22 cellular contexts compared by ENCODE assay signal in the genomic region with DNA sequence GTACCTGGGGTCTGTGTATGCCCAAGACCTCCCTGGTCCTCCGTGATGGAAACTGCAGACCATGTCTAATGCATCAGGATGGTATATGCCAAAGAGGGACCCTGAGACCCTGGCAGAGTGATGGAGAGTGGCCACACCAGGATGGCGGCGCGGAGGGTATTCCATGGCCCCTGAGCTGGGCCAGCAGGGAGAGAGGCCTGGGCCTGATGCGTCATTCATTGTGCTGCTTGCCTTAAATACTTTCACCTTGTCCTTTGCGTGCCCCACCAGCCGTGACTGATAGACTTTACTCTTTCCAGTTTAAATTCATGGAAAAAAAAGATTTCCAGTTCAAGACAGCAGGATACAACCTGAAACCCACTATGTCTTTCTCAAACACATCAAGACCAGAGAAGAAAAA. TPM values are rescaled to one million over a fixed set of nuclear protein-coding genes. Genes with fewer than 3 reads are reported as not detected.
DNase-seq lines count a peak whose midpoint lies in the region; ATAC-seq and TF ChIP-seq lines count a peak whose summit lies in the region.
"Had no signal": no experiment of that assay in that cellular context is flagged by ENCODE, and none has a peak within 500 bp of the region (broad histone marks: within the 10 kb centered on the region; RNA-seq: fewer than 3 reads in every experiment).

No MANE protein-coding gene starts in this region.

- H3K27me3 Mint-ChIP-seq in immature natural killer cell (ENCODE audit: low read depth in 3 of 3) = peaks cover 2 to 5% (median 5%) of the 10 kb centered on the region in 3 donors

- H3K4me1 Mint-ChIP-seq in immature natural killer cell = peaks cover 26 to 44% of the 10 kb centered on the region in 2 donors

- no peak overlapping the region for H3K4ac ChIP-seq in IMR-90 (ENCODE audit: low read depth, low read length)

- no peak overlapping the region for H4K91ac ChIP-seq in IMR-90 (ENCODE audit: insufficient read depth, low read depth, low read length)

- peak overlapping the region; percentile 28 for H2AK9ac ChIP-seq in IMR-90 (replicated peaks; ENCODE audit: low read depth, low read length, poor library complexity)

- H3K36me3 ChIP-seq in BLaER1 (no peaks in the 10 kb centered on the region), IMR-90 (ENCODE audit: control insufficient read depth, insufficient read depth, low read length) (no peaks in the 10 kb centered on the region), OCI-LY7 (ENCODE audit: insufficient read depth, low read length) (no peaks in the 10 kb centered on the region)

- no peaks in the 10 kb centered on the region for H3K79me1 ChIP-seq in IMR-90 (ENCODE audit: low read depth in 1 of 2, low read length in 2 of 2)

- H3K27ac ChIP-seq in BLaER1 (no peak overlapping the region), IMR-90 (ENCODE audit: insufficient read depth, low read length) (no peak overlapping the region), OCI-LY7 (ENCODE audit: low read depth, low read length, poor library complexity, severe bottlenecking) (peak overlapping the region; percentile 67)
- H3K27ac ChIP-seq: PC-9 had no signal

- H2AFZ ChIP-seq in IMR-90 (replicated peaks; ENCODE audit: low read length, poor library complexity) (no peak overlapping the region), OCI-LY7 (ENCODE audit: low read length) (peak overlapping the region; percentile 86)
- H2AFZ ChIP-seq: PC-9 had no signal

- in situ Hi-C loops in IMR-90 (cut with MboI; ENCODE audit: low sequenced_read_pairs) = no loop called here

- dilution Hi-C loops in IMR-90 (cut with HindIII; ENCODE audit: low sequenced_read_pairs, unreplicated experiment) = no loop called here

- no peak for TF ChIP-seq POLR2A in IMR-90 (IDR thresholded peaks at IDR 0.05; ENCODE audit: low read depth, low read length)

- no peak overlapping the region for H3K56ac ChIP-seq in IMR-90 (ENCODE audit: extremely low read depth, insufficient read depth, low read length)

- H3K27me3 ChIP-seq in BLaER1 = peaks cover 7% of the 10 kb centered on the region; the same call in 1 of the 2 replicates
- peaks cover 23% of the 10 kb centered on the region for H3K27me3 ChIP-seq in IMR-90 (ENCODE audit: control insufficient read depth, insufficient read depth, low read length)

- H3K4me2 ChIP-seq in BLaER1 (peak overlapping the region; percentile 53; the same call in 1 of the 2 replicates), IMR-90 (ENCODE audit: low read depth, low read length) (no peak overlapping the region), OCI-LY7 (ENCODE audit: low read length) (peak overlapping the region; percentile 82)
- H3K4me2 ChIP-seq: PC-9, SK-N-SH had no signal

- H3K9me3 Mint-ChIP-seq in immature natural killer cell = no peaks in the 10 kb centered on the region
- H3K9me3 Mint-ChIP-seq: CD4-positive, CD25-positive, alpha-beta regulatory T cell had no signal

- H3K4me3 ChIP-seq in BLaER1 = no peak overlapping the region
- H3K4me3 ChIP-seq in IMR-90 (ENCODE audit: insufficient read depth, low read depth, low read length) = no peak overlapping the region
- H3K4me3 ChIP-seq in OCI-LY7 (ENCODE audit: low read depth, low read length, poor library complexity, severe bottlenecking) = peak overlapping the region; percentile 53
- H3K4me3 ChIP-seq: PC-9 had no signal

- H3K23ac ChIP-seq in IMR-90 (ENCODE audit: low read depth, low read length) = no peak overlapping the region

- H3K4me1 ChIP-seq in BLaER1 = peaks cover 26% of the 10 kb centered on the region
- no peaks in the 10 kb centered on the region for H3K4me1 ChIP-seq in IMR-90 (ENCODE audit: control insufficient read depth, insufficient read depth, low read length)
- peaks cover 30% of the 10 kb centered on the region for H3K4me1 ChIP-seq in OCI-LY7 (ENCODE audit: insufficient read depth, low read length, poor library complexity, severe bottlenecking)

- ATAC-seq in IMR-90 (ENCODE audit: low read depth) (no peak), Right ventricle myocardium superior (ENCODE audit: poor library complexity) (no peak), HG03159 (IDR thresholded peaks at IDR 0.05; ENCODE audit: unreplicated experiment) (no peak)

- H3K36me3 Mint-ChIP-seq in immature natural killer cell = no peaks in the 10 kb centered on the region
- H3K36me3 Mint-ChIP-seq: CD4-positive, CD25-positive, alpha-beta regulatory T cell had no signal

- H3K27ac Mint-ChIP-seq in immature natural killer cell = peak overlapping the region; percentile 20 to 91 (median 78)
- H3K27ac Mint-ChIP-seq: CD4-positive, CD25-positive, alpha-beta regulatory T cell had no signal

- no peak overlapping the region for H2BK5ac ChIP-seq in IMR-90 (ENCODE audit: low read depth, low read length, poor library complexity, severe bottlenecking)

- CTCF ChIA-PET in IMR-90 (lab: Yijun Ruan, JAX) (no interaction called here), OCI-LY7 (lab: Charles Lee; ENCODE audit: unreplicated experiment) (no interaction called here)

- H3K9me3 ChIP-seq in BLaER1 (peaks cover 28% of the 10 kb centered on the region), IMR-90 (ENCODE audit: control insufficient read depth, insufficient read depth, low read length) (peaks cover 6% of the 10 kb centered on the region), OCI-LY7 (ENCODE audit: low read length) (peaks cover 14% of the 10 kb centered on the region; the same call in 1 of the 2 replicates)
- H3K9me3 ChIP-seq: SK-N-SH had no signal

- no peak overlapping the region for H3K9ac ChIP-seq in BLaER1
- no peak overlapping the region for H3K9ac ChIP-seq in IMR-90 (ENCODE audit: low read depth, low read length)
- H3K9ac ChIP-seq: SK-N-SH had no signal

- H4K8ac ChIP-seq in IMR-90 (ENCODE audit: low read depth in 2 of 2, low read length in 2 of 2) = no peak overlapping the region

- TF ChIP-seq CTCF in IMR-90 (conservative IDR thresholded peaks at IDR 0.05; ENCODE audit: low read depth, low read length) (no peak), OCI-LY7 (conservative IDR thresholded peaks at IDR 0.05; ENCODE audit: low read length) (no peak), GM20000 (IDR thresholded peaks at IDR 0.05; ENCODE audit: extremely low read depth, missing control alignments) (no peak)

- TF ChIP-seq RAD21 in IMR-90 (IDR thresholded peaks at IDR 0.05; ENCODE audit: low read length) = no peak

- no peaks in the 10 kb centered on the region for H3K79me2 ChIP-seq in OCI-LY7 (ENCODE audit: insufficient read depth, low read depth, low read length)

- no peak overlapping the region for H2BK120ac ChIP-seq in IMR-90 (ENCODE audit: low read depth, low read length)

- H4K20me1 ChIP-seq in BLaER1 = no peaks in the 10 kb centered on the region
- H4K20me1 ChIP-seq in IMR-90 (ENCODE audit: insufficient read depth, low read length) = no peaks in the 10 kb centered on the region
- H4K20me1 ChIP-seq in OCI-LY7 (ENCODE audit: insufficient read depth, low read length) = no peaks in the 10 kb centered on the region

- no peak overlapping the region for H2BK15ac ChIP-seq in IMR-90 (ENCODE audit: low read depth, low read length)

- H3K18ac ChIP-seq in IMR-90 (ENCODE audit: low read depth, low read length) = no peak overlapping the region

- H2AK5ac ChIP-seq in IMR-90 (ENCODE audit: low read depth, low read length) = no peak overlapping the region

- no peaks in the 10 kb centered on the region for H3K9me1 ChIP-seq in IMR-90 (ENCODE audit: insufficient read depth, low read length)

- intact Hi-C loops in IMR-90 (cut with micrococcal nuclease) (no loop called here), OCI-LY7 (cut with micrococcal nuclease; ENCODE audit: unreplicated experiment) (no loop called here), Right ventricle myocardium superior (cut with DNase I) (no loop called here)

- no peak for DNase-seq in IMR-90
- no peak for DNase-seq in OCI-LY7 (ENCODE audit: low spot score)
- no peak for DNase-seq in immature natural killer cell
- no peak for DNase-seq in Right ventricle myocardium superior
- no peak for DNase-seq in GM20000 (ENCODE audit: low spot score)
- DNase-seq in CD1c-positive myeloid dendritic cell (ENCODE audit: extremely low spot score) = no peak
- DNase-seq: CD4-positive, CD25-positive, alpha-beta regulatory T cell; COR-L47; DMS79; NCI-H1105; NCI-H146; NCI-H2029; NCI-H2171; PC-9; RPMI8226; SIG-M5; SK-N-SH had no signal

- H2BK20ac ChIP-seq in IMR-90 (ENCODE audit: low read depth, low read length) = no peak overlapping the region

- H3K4me3 Mint-ChIP-seq in immature natural killer cell = peak overlapping the region; percentile 59 to 85 (median 78)
- H3K4me3 Mint-ChIP-seq: CD4-positive, CD25-positive, alpha-beta regulatory T cell had no signal

- no TSS peak for BruUV-seq in IMR-90 (replicated peaks; lab: Mats Ljungman, UMichigan)
- BruUV-seq in OCI-LY7 (replicated peaks; lab: Mats Ljungman, UMichigan) = no TSS peak

- POLR2A ChIA-PET in IMR-90 (lab: Charles Lee; ENCODE audit: unreplicated experiment) = no interaction called here
- POLR2A ChIA-PET in OCI-LY7 (lab: Charles Lee) = interaction anchor here (1.0 kb wide), 1 partner anchor 18 kb away, joined by 3 read pairs; no protein-coding TSS in a partner anchor

- H3K9me2 ChIP-seq in OCI-LY7 (ENCODE audit: insufficient read depth, low read length) = no peaks in the 10 kb centered on the region
- H3K9me2 ChIP-seq: SK-N-SH had no signal

- WGBS in IMR-90 (ENCODE audit: extremely low coverage in 2 of 2, insufficient read length in 1 of 2), 2 experiments = 84% methylated on average over 7 of the region's 7 CpGs; no CpG with 5 or more reads in 1 of the 2 experiments

- H4K5ac ChIP-seq in IMR-90 (ENCODE audit: low read depth, low read length) = no peak overlapping the region

- no peak overlapping the region for H3K14ac ChIP-seq in IMR-90 (replicated peaks; ENCODE audit: low read depth, low read length)

RNA-seq across cellular contexts. Expression of gene NDUFV1, which starts 5.6 kb away (rescaled TPM):
- total RNA-seq in IMR-90 (2012; rRNA removed) = 119 and 120 TPM in 2 replicates
- 133 and 148 TPM in 2 replicates for polyA plus RNA-seq in IMR-90 (2012; rRNA removed)
- 171 and 178 TPM in 2 replicates for polyA plus RNA-seq in IMR-90 (2012; cell fraction: cytosol; rRNA removed)
- 491 and 899 TPM in 2 replicates for polyA plus RNA-seq in IMR-90 (2012; cell fraction: nucleus; rRNA removed; ENCODE audit: low replicate concordance)
- total RNA-seq in OCI-LY7 (2014; rRNA removed; shearing (Covaris generic)) = 257 and 283 TPM in 2 replicates
- total RNA-seq in OCI-LY7 (2022) = 294 and 335 TPM in 2 replicates
- 100 to 1,000 TPM; 173 to 261 (median 195) TPM for polyA plus RNA-seq in immature natural killer cell
- 754 TPM for total RNA-seq in Right ventricle myocardium superior

RNA-seq across cellular contexts. Expression of gene GSTP1, which starts 17.5 kb away (rescaled TPM):
- 947 and 1,000 TPM in 2 replicates for total RNA-seq in IMR-90 (2012; rRNA removed)
- polyA plus RNA-seq in IMR-90 (2012; rRNA removed) = 1,539 and 1,653 TPM in 2 replicates
- polyA plus RNA-seq in IMR-90 (2012; cell fraction: cytosol; rRNA removed) = 997 and 1,624 TPM in 2 replicates
- polyA plus RNA-seq in IMR-90 (2012; cell fraction: nucleus; rRNA removed; ENCODE audit: low replicate concordance) = 354 and 763 TPM in 2 replicates
- total RNA-seq in OCI-LY7 (2014; rRNA removed; shearing (Covaris generic)) = 1,251 and 1,604 TPM in 2 replicates
- 1,017 and 1,139 TPM in 2 replicates for total RNA-seq in OCI-LY7 (2022)
- 1,000 to 10,000 TPM in 1 of 3 donors, 100 to 1,000 TPM in 2; 898 to 1,247 (median 930) TPM for polyA plus RNA-seq in immature natural killer cell
- total RNA-seq in Right ventricle myocardium superior = 361 TPM

RNA-seq across cellular contexts. Expression of gene NUDT8, which starts 28.6 kb away (rescaled TPM):
- 0.83 and 1.4 TPM in 2 replicates for total RNA-seq in IMR-90 (2012; rRNA removed)
- 2.5 and 3.2 TPM in 2 replicates for polyA plus RNA-seq in IMR-90 (2012; rRNA removed)
- 4.3 and 4.7 TPM in 2 replicates for polyA plus RNA-seq in IMR-90 (2012; cell fraction: cytosol; rRNA removed)
- 4.2 and 7.7 TPM in 2 replicates for polyA plus RNA-seq in IMR-90 (2012; cell fraction: nucleus; rRNA removed; ENCODE audit: low replicate concordance)
- 14.4 and 20.4 TPM in 2 replicates for total RNA-seq in OCI-LY7 (2014; rRNA removed; shearing (Covaris generic))
- 31.7 and 35.4 TPM in 2 replicates for total RNA-seq in OCI-LY7 (2022)
- polyA plus RNA-seq in immature natural killer cell = 10 to 100 TPM; 10.1 to 13.4 (median 12.3) TPM
- 110 TPM for total RNA-seq in Right ventricle myocardium superior

RNA-seq across cellular contexts. Expression of gene TBX10, which starts 38.5 kb away (rescaled TPM):
- total RNA-seq in IMR-90 (2012; rRNA removed) (not detected in 2 replicates), OCI-LY7 (2022) (5.3 and 5.7 TPM in 2 replicates), Right ventricle myocardium superior (0.51 TPM)
- polyA plus RNA-seq in IMR-90 (2012; rRNA removed) (not detected in 2 replicates), immature natural killer cell (not detected)
- not detected in 2 replicates for polyA plus RNA-seq in IMR-90 (2012; cell fraction: cytosol; rRNA removed)
- not detected in 2 replicates for polyA plus RNA-seq in IMR-90 (2012; cell fraction: nucleus; rRNA removed; ENCODE audit: low replicate concordance)
- 2.4 and 4.3 TPM in 2 replicates for total RNA-seq in OCI-LY7 (2014; rRNA removed; shearing (Covaris generic))
- total RNA-seq: A172; CD4-positive, CD25-positive, alpha-beta regulatory T cell; H4; PC-9 had no signal
- polyA plus RNA-seq: AG04450; CD4-positive, CD25-positive, alpha-beta regulatory T cell; SK-N-SH had no signal

RNA-seq across cellular contexts. Expression of gene ACY3, which starts 49.4 kb away (rescaled TPM):
- total RNA-seq in IMR-90 (2012; rRNA removed) = not detected in 2 replicates
- polyA plus RNA-seq in IMR-90 (2012; rRNA removed) = not detected in 2 replicates
- polyA plus RNA-seq in IMR-90 (2012; cell fraction: cytosol; rRNA removed) = not detected in 2 replicates
- polyA plus RNA-seq in IMR-90 (2012; cell fraction: nucleus; rRNA removed; ENCODE audit: low replicate concordance) = not detected in 2 replicates
- total RNA-seq in OCI-LY7 (2014; rRNA removed; shearing (Covaris generic)) = 17.1 and 25.6 TPM in 2 replicates
- 45.1 and 54.4 TPM in 2 replicates for total RNA-seq in OCI-LY7 (2022)
- under 1 TPM in 2 of 3 donors, not detected in 1; 0.41 to 0.98 TPM for polyA plus RNA-seq in immature natural killer cell
- not detected for total RNA-seq in Right ventricle myocardium superior
- polyA plus RNA-seq: AG04450, SK-N-SH had no signal
